ENCODE assay signal across 24 cellular contexts in the genomic region with DNA sequence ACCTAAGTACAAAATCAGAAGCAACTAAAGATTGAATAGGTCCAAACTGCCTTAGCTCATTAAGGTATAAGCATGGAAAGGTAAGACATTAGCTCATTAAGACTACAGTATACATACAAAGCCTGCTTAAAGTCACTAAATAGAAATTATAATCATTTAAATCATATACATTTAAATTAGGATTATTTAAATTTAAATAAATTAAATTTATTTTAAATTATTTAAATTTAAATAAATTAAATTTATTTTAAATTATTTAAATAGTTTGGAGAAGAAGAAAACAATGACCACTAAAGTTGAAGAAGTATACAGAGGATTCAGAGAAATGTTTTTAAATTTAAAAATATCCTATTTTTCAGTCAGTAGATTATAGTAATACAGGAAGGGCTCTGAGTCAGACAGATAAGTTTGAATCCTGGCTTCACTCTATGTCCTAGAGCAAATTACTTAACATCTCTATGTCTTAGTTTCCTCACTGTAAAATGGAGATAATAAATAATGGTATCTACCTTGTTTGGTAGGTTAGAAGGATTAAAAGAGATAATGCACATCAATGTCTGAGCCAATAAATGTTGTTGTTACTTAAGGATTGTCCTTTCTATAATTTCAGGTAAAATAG.
A peak's percentile ranks its signal among the peaks of the same experiment; 100 is the strongest.
DNase-seq lines count a peak whose midpoint lies in the region; ATAC-seq, FAIRE-seq and TF ChIP-seq lines count a peak whose summit lies in the region.
"Had no signal": no experiment of that assay in that cellular context is flagged by ENCODE, and none has a peak within 500 bp of the region (broad histone marks: within the 10 kb centered on the region; RNA-seq: fewer than 3 reads in every experiment).

No MANE protein-coding gene starts in this region.

- H3K4ac ChIP-seq in IMR-90 (ENCODE audit: low read depth, low read length) = no peak overlapping the region

- no peak overlapping the region for H4K8ac ChIP-seq in IMR-90 (ENCODE audit: low read depth in 2 of 2, low read length in 2 of 2)

- no peaks in the 10 kb centered on the region for H4K20me1 ChIP-seq in IMR-90 (ENCODE audit: insufficient read depth, low read length)

- H3K4me2 ChIP-seq in IMR-90 (ENCODE audit: low read depth, low read length) = no peak overlapping the region

- no peak overlapping the region for H3K14ac ChIP-seq in IMR-90 (replicated peaks; ENCODE audit: low read depth, low read length)

- no peak for TF ChIP-seq POLR2A in IMR-90 (IDR thresholded peaks at IDR 0.05; ENCODE audit: low read depth, low read length)

- dilution Hi-C loops in IMR-90 (cut with HindIII; ENCODE audit: low sequenced_read_pairs, unreplicated experiment) = no loop called here

- TF ChIP-seq RAD21 in IMR-90 (IDR thresholded peaks at IDR 0.05; ENCODE audit: low read length) = no peak

- H2AK9ac ChIP-seq in IMR-90 (replicated peaks; ENCODE audit: low read depth, low read length, poor library complexity) = no peak overlapping the region

- ATAC-seq in IMR-90 (ENCODE audit: low read depth) (no peak), WTC11 (no peak)
- ATAC-seq: HCT116, SK-N-SH treated with all-trans-retinoic acid at 6 μM for 48 hours had no signal

- H4K91ac ChIP-seq in IMR-90 (ENCODE audit: insufficient read depth, low read depth, low read length) = no peak overlapping the region

- H3K9me1 ChIP-seq in IMR-90 (ENCODE audit: insufficient read depth, low read length) = no peaks in the 10 kb centered on the region

- H2AK5ac ChIP-seq in IMR-90 (ENCODE audit: low read depth, low read length) = no peak overlapping the region

- H3K18ac ChIP-seq in IMR-90 (ENCODE audit: low read depth, low read length) = no peak overlapping the region

- no peak for TF ChIP-seq CTCF in IMR-90 (conservative IDR thresholded peaks at IDR 0.05; ENCODE audit: low read depth, low read length)
- TF ChIP-seq CTCF in WTC11 (IDR thresholded peaks at IDR 0.05) = no peak
- no peak for TF ChIP-seq CTCF in epithelial cell of esophagus (IDR thresholded peaks at IDR 0.05; ENCODE audit: insufficient read depth, low read depth, low read length, missing control alignments)

- H2BK20ac ChIP-seq in IMR-90 (ENCODE audit: low read depth, low read length) = no peak overlapping the region

- no peak overlapping the region for H2BK5ac ChIP-seq in IMR-90 (ENCODE audit: low read depth, low read length, poor library complexity, severe bottlenecking)

- no peak overlapping the region for H3K56ac ChIP-seq in IMR-90 (ENCODE audit: extremely low read depth, insufficient read depth, low read length)

- no peak overlapping the region for H2AFZ ChIP-seq in IMR-90 (replicated peaks; ENCODE audit: low read length, poor library complexity)

- no peak overlapping the region for H3K4me3 Mint-ChIP-seq in WTC11
- H3K4me3 Mint-ChIP-seq in activated CD4-positive, alpha-beta T cell treated with anti-CD3 and anti-CD28 coated beads, Interleukin-2, amount 10 ng/mL, durations not matched to agents 24 days and 14 days = no peak overlapping the region
- H3K4me3 Mint-ChIP-seq: B cell had no signal

- H3K4me1 Mint-ChIP-seq in WTC11 = no peaks in the 10 kb centered on the region
- H3K4me1 Mint-ChIP-seq in activated CD4-positive, alpha-beta T cell treated with anti-CD3 and anti-CD28 coated beads, Interleukin-2, amount 10 ng/mL, durations not matched to agents 24 days and 14 days = no peaks in the 10 kb centered on the region
- H3K4me1 Mint-ChIP-seq: B cell had no signal

- H3K9ac ChIP-seq in IMR-90 (ENCODE audit: low read depth, low read length) = no peak overlapping the region

- H3K27ac Mint-ChIP-seq in WTC11 = no peak overlapping the region
- no peak overlapping the region for H3K27ac Mint-ChIP-seq in activated CD4-positive, alpha-beta T cell treated with anti-CD3 and anti-CD28 coated beads, Interleukin-2, amount 10 ng/mL, durations not matched to agents 24 days and 14 days
- H3K27ac Mint-ChIP-seq: B cell had no signal

- no peaks in the 10 kb centered on the region for H3K36me3 Mint-ChIP-seq in WTC11
- H3K36me3 Mint-ChIP-seq in activated CD4-positive, alpha-beta T cell treated with anti-CD3 and anti-CD28 coated beads, Interleukin-2, amount 10 ng/mL, durations not matched to agents 24 days and 14 days (ENCODE audit: low read depth) = no peaks in the 10 kb centered on the region

- CTCF ChIA-PET in IMR-90 (lab: Yijun Ruan, JAX) = no interaction called here
- CTCF ChIA-PET in WTC11 (lab: Charles Lee) = no interaction called here

- no peaks in the 10 kb centered on the region for H3K27me3 ChIP-seq in IMR-90 (ENCODE audit: control insufficient read depth, insufficient read depth, low read length)
- no peaks in the 10 kb centered on the region for H3K27me3 ChIP-seq in small intestine (ENCODE audit: control insufficient read depth in 2 of 2, insufficient read depth in 2 of 2, low read length in 2 of 2)
- H3K27me3 ChIP-seq: Peyer's patch had no signal

- H3K9me3 ChIP-seq in IMR-90 (ENCODE audit: control insufficient read depth, insufficient read depth, low read length) = no peaks in the 10 kb centered on the region
- H3K9me3 ChIP-seq in small intestine (ENCODE audit: control insufficient read depth, low read depth) = no peaks in the 10 kb centered on the region
- H3K9me3 ChIP-seq: Peyer's patch had no signal

- H3K79me1 ChIP-seq in IMR-90 (ENCODE audit: low read depth in 1 of 2, low read length in 2 of 2) = no peaks in the 10 kb centered on the region

- no peaks in the 10 kb centered on the region; the same call in 1 of the 2 replicates for H3K4me1 ChIP-seq in IMR-90 (ENCODE audit: control insufficient read depth, insufficient read depth, low read length)
- no peaks in the 10 kb centered on the region for H3K4me1 ChIP-seq in small intestine (ENCODE audit: control insufficient read depth in 2 of 2, insufficient read depth in 1 of 2, low read depth in 1 of 2, low read length in 1 of 2)
- H3K4me1 ChIP-seq: Peyer's patch had no signal

- BruUV-seq in IMR-90 (replicated peaks; lab: Mats Ljungman, UMichigan) = no TSS peak

- H3K36me3 ChIP-seq in IMR-90 (ENCODE audit: control insufficient read depth, insufficient read depth, low read length) (no peaks in the 10 kb centered on the region), small intestine (ENCODE audit: control insufficient read depth in 2 of 2, insufficient read depth in 2 of 2, low read length in 2 of 2) (no peaks in the 10 kb centered on the region)
- H3K36me3 ChIP-seq: Peyer's patch had no signal

- H2BK15ac ChIP-seq in IMR-90 (ENCODE audit: low read depth, low read length) = no peak overlapping the region

- H3K23ac ChIP-seq in IMR-90 (ENCODE audit: low read depth, low read length) = no peak overlapping the region

- H3K4me3 ChIP-seq in IMR-90 (ENCODE audit: insufficient read depth, low read depth, low read length) (no peak overlapping the region), epithelial cell of esophagus (ENCODE audit: low read length) (no peak overlapping the region), small intestine (ENCODE audit: low read depth in 1 of 2, low read length in 2 of 2) (no peak overlapping the region)
- H3K4me3 ChIP-seq: Peyer's patch had no signal

- DNase-seq in IMR-90 = peak; percentile 7
- no peak for DNase-seq in WTC11 (ENCODE audit: low spot score)
- peak; percentile 11 for DNase-seq in epithelial cell of esophagus (ENCODE audit: low read depth)
- no peak for DNase-seq in small intestine
- no peak for DNase-seq in ACHN
- DNase-seq in activated CD4-positive, alpha-beta T cell treated with anti-CD3 and anti-CD28 coated beads, Interleukin-2, amount 10 ng/mL, durations not matched to agents 24 days and 14 days = no peak
- no peak for DNase-seq in 8988T
- DNase-seq: DMS53; EL; GOT3; MM.1S; NCI-H1092; NCI-H1436 treated with DMSO at 0.1 percent for 48 hours; NCI-H2081; NCI-H2171 treated with DMSO at 0.1 percent for 48 hours; NCI-H510A; NCI-H748 treated with DMSO at 0.1 percent for 48 hours; NK-92 treated with Interleukin-12 subunit alpha and Interleukin-12 subunit beta, amount 100 ng/mL, for 24 hours; Peyer's patch; SIG-M5 had no signal

- H3K9me3 Mint-ChIP-seq in WTC11 = no peaks in the 10 kb centered on the region
- no peaks in the 10 kb centered on the region for H3K9me3 Mint-ChIP-seq in activated CD4-positive, alpha-beta T cell treated with anti-CD3 and anti-CD28 coated beads, Interleukin-2, amount 10 ng/mL, durations not matched to agents 24 days and 14 days

- in situ Hi-C loops in IMR-90 (cut with MboI; ENCODE audit: low sequenced_read_pairs) = no loop called here
- in situ Hi-C loops in ACHN (cut with HindIII; ENCODE audit: low pct_ligation_motif_present, low pct_unique_long_range_greater_than_20kb, low sequenced_read_pairs) = no loop called here

- no peaks in the 10 kb centered on the region for H3K27me3 Mint-ChIP-seq in WTC11 (ENCODE audit: low read depth)
- H3K27me3 Mint-ChIP-seq in activated CD4-positive, alpha-beta T cell treated with anti-CD3 and anti-CD28 coated beads, Interleukin-2, amount 10 ng/mL, durations not matched to agents 24 days and 14 days = no peaks in the 10 kb centered on the region
- H3K27me3 Mint-ChIP-seq: B cell had no signal

- H2BK120ac ChIP-seq in IMR-90 (ENCODE audit: low read depth, low read length) = no peak overlapping the region

- H3K27ac ChIP-seq in IMR-90 (ENCODE audit: insufficient read depth, low read length) (no peak overlapping the region), small intestine (ENCODE audit: low read depth in 1 of 2, low read length in 1 of 2) (no peak overlapping the region)
- H3K27ac ChIP-seq: Peyer's patch had no signal

- intact Hi-C loops in IMR-90 (cut with micrococcal nuclease) = no loop called here
- intact Hi-C loops in activated CD4-positive, alpha-beta T cell treated with anti-CD3 and anti-CD28 coated beads, Interleukin-2, amount 10 ng/mL, durations not matched to agents 24 days and 14 days (cut with micrococcal nuclease) = no loop called here

- H4K5ac ChIP-seq in IMR-90 (ENCODE audit: low read depth, low read length) = no peak overlapping the region

- POLR2A ChIA-PET in IMR-90 (lab: Charles Lee; ENCODE audit: unreplicated experiment) = interaction anchor here (0.5 kb wide), 1 partner anchor 93 kb away, joined by 6 read pairs; no protein-coding TSS in a partner anchor
- POLR2A ChIA-PET in WTC11 (lab: Charles Lee) = no interaction called here

- FAIRE-seq in small intestine (lab: Jason Lieb, UNC) = peak; percentile 77
- FAIRE-seq: GM12891 had no signal

TF ChIP-seq in IMR-90, 13 proteins besides CTCF, POLR2A, EP300 and RAD21 (continues in another document):
- no peak for TF ChIP-seq MXI1 (IDR thresholded peaks at IDR 0.05; ENCODE audit: borderline replicate concordance, low read depth, low read length)
- no peak for TF ChIP-seq RCOR1 (IDR thresholded peaks at IDR 0.05; ENCODE audit: insufficient replicate concordance, low read length)
- no peak for TF ChIP-seq MAFK (IDR thresholded peaks at IDR 0.05; ENCODE audit: low read depth, low read length)
- TF ChIP-seq MAZ (IDR thresholded peaks at IDR 0.05; ENCODE audit: borderline replicate concordance, low read depth, low read length) = no peak

TF ChIP-seq in WTC11, 78 proteins besides CTCF, POLR2A, EP300 and RAD21:
- TF ChIP-seq ATF1 (CRISPR knock-in tag; IDR thresholded peaks at IDR 0.05) = no peak
- peak; percentile 97 for TF ChIP-seq HMGA2 (CRISPR knock-in tag; IDR thresholded peaks at IDR 0.05)

Comparison
In these comparisons a context has a peak if more than half of its experiments do, and no peak if none do; other contexts are left out.
1. DNase-seq: peak in IMR-90 (single experiment) and epithelial cell of esophagus (single experiment); none in WTC11 (single experiment), small intestine (single experiment), ACHN (single experiment), activated CD4-positive, alpha-beta T cell treated with anti-CD3 and anti-CD28 coated beads, Interleukin-2, amount 10 ng/mL, durations not matched to agents 24 days and 14 days (single experiment) and 8988T (single experiment).